ENCODE assay signal across 8 cellular contexts in the genomic region with DNA sequence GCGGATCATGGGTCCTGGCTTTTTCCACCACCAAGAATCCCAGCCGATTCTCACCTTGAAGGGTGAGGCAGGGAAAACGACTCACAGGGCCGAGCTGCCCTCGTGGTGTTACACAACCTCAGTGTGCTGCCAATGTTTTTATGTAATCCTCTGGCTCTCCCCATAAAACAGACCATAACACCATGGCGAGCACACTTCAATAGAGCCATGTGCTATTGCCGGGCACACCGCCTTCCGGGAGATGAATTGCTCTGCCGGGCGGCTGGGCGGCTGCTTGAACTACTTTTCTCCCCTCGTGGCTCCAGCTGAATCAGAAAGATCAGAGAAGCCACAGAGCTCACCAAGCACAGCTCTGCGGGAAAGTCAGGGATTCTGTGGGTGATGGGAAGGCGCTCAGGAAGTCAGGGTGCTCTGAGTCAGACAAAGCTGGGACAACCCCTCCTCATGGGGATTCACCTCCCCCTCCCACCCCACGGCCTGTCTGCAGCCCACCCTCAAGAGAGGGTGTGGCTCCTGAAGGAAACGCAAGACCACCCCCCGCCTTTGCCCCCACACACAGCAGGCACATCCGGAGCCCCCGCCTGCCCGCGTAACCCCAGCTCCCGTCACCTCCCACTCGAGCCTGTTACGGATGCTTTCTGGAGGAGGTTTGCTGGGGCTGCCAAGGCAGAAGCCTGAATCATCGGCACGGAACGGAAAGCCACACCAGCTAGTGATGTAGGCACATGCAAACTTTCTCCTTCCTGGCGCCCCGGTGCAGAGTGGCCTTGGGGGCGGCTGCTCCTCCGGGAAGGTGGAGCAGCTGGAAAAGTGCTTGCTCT. TPM values are rescaled to one million over a fixed set of nuclear protein-coding genes. Genes with fewer than 3 reads are reported as not detected.
DNase-seq lines count a peak whose midpoint lies in the region; TF ChIP-seq lines count a peak whose summit lies in the region.

No MANE protein-coding gene starts in this region.

- peaks cover 25 to 48% (median 30%) of the 10 kb centered on the region in 3 donors for H3K27me3 ChIP-seq in sigmoid colon
- peaks cover 41% of the 10 kb centered on the region for H3K27me3 ChIP-seq in HAP-1 (ENCODE audit: low read depth)
- H3K27me3 ChIP-seq in Caco-2 (replicated peaks; ENCODE audit: control insufficient read depth, insufficient read depth, low read length) = peaks cover 3% of the 10 kb centered on the region

- H3K4me3 Mint-ChIP-seq in Caco-2 (ENCODE audit: unreplicated experiment) = no peak overlapping the region

- CTCF ChIA-PET in Caco-2 (lab: Charles Lee) = interaction anchor here (0.6 kb wide), 1 partner anchor 255 kb away, joined by 3 read pairs; no protein-coding TSS in a partner anchor

- H3K36me3 ChIP-seq in sigmoid colon (no peaks in the 10 kb centered on the region), HAP-1 (replicated peaks) (no peaks in the 10 kb centered on the region), Caco-2 (ENCODE audit: control insufficient read depth, insufficient read depth, low read length) (no peaks in the 10 kb centered on the region)

- POLR2A ChIA-PET in Caco-2 (lab: Charles Lee) = no interaction called here

- H3K4me3 ChIP-seq in foreskin fibroblast (ENCODE audit: low read depth in 1 of 2, low read length in 2 of 2) (peak overlapping the region in 1 of 2 donors; percentile 12), sigmoid colon (peak overlapping the region in 3 of 4 donors; percentile 7 to 30 (median 16)), HAP-1 (no peak overlapping the region), Caco-2 (ENCODE audit: low read depth, low read length) (no peak overlapping the region)

- in situ Hi-C loops in HAP-1 (cut with MboI; ENCODE audit: low sequenced_read_pairs) = no loop called here

- H3K9me3 ChIP-seq in sigmoid colon (no peaks in the 10 kb centered on the region), HAP-1 (no peaks in the 10 kb centered on the region), Caco-2 (no peaks in the 10 kb centered on the region)

- peak; percentile 45 for DNase-seq in SIG-M5 treated with dmso at 0.1 percent for 504 hours (lab: John Stamatoyannopoulos, UW; ENCODE audit: unreplicated experiment)
- DNase-seq in SIG-M5 (lab: John Stamatoyannopoulos, UW) = no peak
- peak; percentile 80 for DNase-seq in activated CD8-positive, alpha-beta memory T cell treated with anti-CD3 and anti-CD28 coated beads, Interleukin-2, amount 50 U/mL, for 48 hours
- DNase-seq in foreskin fibroblast = peak; percentile 79 to 86
- DNase-seq in sigmoid colon = peak; percentile 95
- DNase-seq in HAP-1 (ENCODE audit: low spot score in 2 of 2) = no peak
- no peak for DNase-seq in iPS-NIHi11 (ENCODE audit: low spot score)
- DNase-seq in Caco-2 = no peak

- H3K4me1 ChIP-seq in sigmoid colon (peaks cover 0 to 59% (median 51%) of the 10 kb centered on the region in 4 donors), HAP-1 (no peaks in the 10 kb centered on the region), Caco-2 (no peaks in the 10 kb centered on the region)

- no peak overlapping the region for H3K27ac Mint-ChIP-seq in Caco-2 (ENCODE audit: unreplicated experiment)

- 18 to 22% methylated on average over 32 of the region's 32 CpGs for WGBS in sigmoid colon, 2 donors

- TF ChIP-seq EP300 in sigmoid colon (IDR thresholded peaks at IDR 0.05) = peak; percentile 58 to 97 (median 86)

- no peaks in the 10 kb centered on the region for H3K4me1 Mint-ChIP-seq in Caco-2 (ENCODE audit: low read depth, unreplicated experiment)

- H3K27me3 Mint-ChIP-seq in Caco-2 (ENCODE audit: insufficient read depth, unreplicated experiment) = peaks cover 21% of the 10 kb centered on the region

- no peak for TF ChIP-seq CTCF in foreskin fibroblast (IDR thresholded peaks at IDR 0.05; ENCODE audit: low read depth, low read length)
- no peak for TF ChIP-seq CTCF in sigmoid colon (IDR thresholded peaks at IDR 0.05)
- TF ChIP-seq CTCF in Caco-2 (IDR thresholded peaks at IDR 0.05; ENCODE audit: insufficient read depth in 1 of 2, low read depth in 1 of 2, low read length in 1 of 2, severe bottlenecking in 1 of 2, unreplicated experiment in 1 of 2) = no peak

- intact Hi-C loops in sigmoid colon (cut with DNase I) = loop anchor here (1.0 to 10.0 kb wide), 3 partner anchors 16 to 433 kb away; partner anchors contain the start of gene ULK1
- intact Hi-C loops in Caco-2 (cut with micrococcal nuclease; ENCODE audit: unreplicated experiment) = no loop called here

- H3K36me3 Mint-ChIP-seq in Caco-2 (ENCODE audit: insufficient read depth, unreplicated experiment) = no peaks in the 10 kb centered on the region

- BruUV-seq in Caco-2 (replicated peaks; lab: Mats Ljungman, UMichigan) = no TSS peak

- peaks cover 9% of the 10 kb centered on the region for H3K9me3 Mint-ChIP-seq in Caco-2 (ENCODE audit: unreplicated experiment)

- no peak for TF ChIP-seq POLR2A in sigmoid colon (IDR thresholded peaks at IDR 0.05)

- H3K27ac ChIP-seq in sigmoid colon = peak overlapping the region in 3 of 4 donors; percentile 75 to 87 (median 78)

RNA-seq across cellular contexts. Expression of gene GALNT9, which starts 1.8 kb away (rescaled TPM):
- total RNA-seq in sigmoid colon (1 to 10 TPM in 3 of 4 donors, under 1 TPM in 1; 0.28 to 5.0 (median 3.2) TPM), Caco-2 (2022) (0.21 and 0.45 TPM in 2 replicates)
- under 1 TPM in 1 of 3 donors, not detected in 2; 0.45 TPM for polyA plus RNA-seq in sigmoid colon

Comparison
In these comparisons a context has a peak if more than half of its experiments do, and no peak if none do; other contexts are left out.
1. DNase-seq: peak in SIG-M5 treated with dmso at 0.1 percent for 504 hours (single experiment), activated CD8-positive, alpha-beta memory T cell treated with anti-CD3 and anti-CD28 coated beads, Interleukin-2, amount 50 U/mL, for 48 hours (single experiment), foreskin fibroblast (2 of 2) and sigmoid colon (single experiment); none in SIG-M5 (single experiment), HAP-1 (0 of 2), iPS-NIHi11 (single experiment) and Caco-2 (0 of 2).
2. H3K4me3 ChIP-seq: peak in sigmoid colon (3 of 4); none in HAP-1 (single experiment) and Caco-2 (single experiment).